Comparison of ENCODE assay signal across 14 cellular contexts in genomic region chr1:6365047-6365446, GRCh38. TPM values are rescaled to one million over a fixed set of nuclear protein-coding genes. Genes with fewer than 3 reads are reported as not detected.
A peak's percentile ranks its signal among the peaks of the same experiment; 100 is the strongest.
DNase-seq lines count a peak whose midpoint lies in the region; ATAC-seq and TF ChIP-seq lines count a peak whose summit lies in the region.
"Had no signal": no experiment of that assay in that cellular context is flagged by ENCODE, and none has a peak within 500 bp of the region (broad histone marks: within the 10 kb centered on the region; RNA-seq: fewer than 3 reads in every experiment).

No MANE protein-coding gene starts in this region.

- peak in 8 of 10 experiments; percentile 27 to 73 (median 42) for DNase-seq in CD4-positive, alpha-beta T cell
- peak; percentile 28 for DNase-seq in T follicular helper cell (ENCODE audit: low read depth)
- DNase-seq in activated T-helper 1 cell treated with anti-CD3 and anti-CD28 coated beads, Interleukin-12 subunit alpha, Interleukin-12 subunit beta, Interleukin-2, Interleukin-4 antibody, amounts not matched to agents 30 ng/mL and 10 ng/mL and 1 ng/mL, durations not matched to agents 14 hours and 24 hours and 36 hours (ENCODE audit: low spot score): no peak
- peak; percentile 68 to 76 (median 74) for DNase-seq in immature natural killer cell
- DNase-seq in germinal center (ENCODE audit: low spot score): no peak
- DNase-seq in left cardiac atrium: no peak
- DNase-seq in brain microvascular endothelial cell: no peak
- DNase-seq in occipital lobe (lab: John Stamatoyannopoulos, UW): no peak
- DNase-seq: activated B cell treated with CpG ODN at 0.5 μM for 24 hours, Kasumi-1, RPMI8226 had no signal

- intact Hi-C loops in CD4-positive, alpha-beta T cell (cut with DNase I, micrococcal nuclease): loop anchor here in 1 of 2 experiments (2.0 kb wide), 1 partner anchor 16 kb away; no protein-coding TSS in a partner anchor
- intact Hi-C loops in activated T-helper 1 cell treated with anti-CD3 and anti-CD28 coated beads, Interleukin-12 subunit alpha, Interleukin-12 subunit beta, Interleukin-2, Interleukin-4 antibody, amounts not matched to agents 30 ng/mL and 10 ng/mL and 1 ng/mL, durations not matched to agents 14 hours and 24 hours and 36 hours (cut with micrococcal nuclease): loop anchor here (1.0 kb wide), 1 partner anchor 27 kb away; no protein-coding TSS in a partner anchor
- intact Hi-C loops in left cardiac atrium (cut with DNase I): loop anchor here in 1 of 2 donors (5.0 kb wide), 1 partner anchor 37 kb away; no protein-coding TSS in a partner anchor

- in situ Hi-C loops in brain microvascular endothelial cell (cut with HindIII; ENCODE audit: low pct_ligation_motif_present, low sequenced_read_pairs): no loop called here

- peaks cover 4% of the 10 kb centered on the region for H3K36me3 Mint-ChIP-seq in CD4-positive, alpha-beta T cell (ENCODE audit: low read depth)
- H3K36me3 Mint-ChIP-seq in activated T-helper 1 cell treated with anti-CD3 and anti-CD28 coated beads, Interleukin-12 subunit alpha, Interleukin-12 subunit beta, Interleukin-2, Interleukin-4 antibody, amounts not matched to agents 30 ng/mL and 10 ng/mL and 1 ng/mL, durations not matched to agents 14 hours and 24 hours and 36 hours (ENCODE audit: low read depth): peaks cover 4% of the 10 kb centered on the region
- H3K36me3 Mint-ChIP-seq in immature natural killer cell: no peaks in the 10 kb centered on the region

- H3K9me3 ChIP-seq in CD4-positive, alpha-beta T cell (ENCODE audit: control insufficient read depth, low read length): no peaks in the 10 kb centered on the region

- CTCF ChIA-PET in CD4-positive, alpha-beta T cell (lab: Charles Lee): no interaction called here

- no peaks in the 10 kb centered on the region for H3K9me3 Mint-ChIP-seq in CD4-positive, alpha-beta T cell
- no peaks in the 10 kb centered on the region for H3K9me3 Mint-ChIP-seq in activated T-helper 1 cell treated with anti-CD3 and anti-CD28 coated beads, Interleukin-12 subunit alpha, Interleukin-12 subunit beta, Interleukin-2, Interleukin-4 antibody, amounts not matched to agents 30 ng/mL and 10 ng/mL and 1 ng/mL, durations not matched to agents 14 hours and 24 hours and 36 hours
- no peaks in the 10 kb centered on the region for H3K9me3 Mint-ChIP-seq in immature natural killer cell
- H3K9me3 Mint-ChIP-seq: activated B cell treated with CpG ODN at 0.5 μM for 24 hours had no signal

- H3K27ac ChIP-seq in CD4-positive, alpha-beta T cell (ENCODE audit: low read depth, low read length): no peak overlapping the region
- H3K27ac ChIP-seq in brain microvascular endothelial cell: no peak overlapping the region

- POLR2A ChIA-PET in CD4-positive, alpha-beta T cell (lab: Charles Lee): no interaction called here

- no peak for TF ChIP-seq CTCF in CD4-positive, alpha-beta T cell (IDR thresholded peaks at IDR 0.05)
- TF ChIP-seq CTCF in brain microvascular endothelial cell (IDR thresholded peaks at IDR 0.05; ENCODE audit: low read depth, low read length, missing control alignments): no peak

- H3K4me3 ChIP-seq in brain microvascular endothelial cell (ENCODE audit: low read depth, low read length): no peak overlapping the region

- peak overlapping the region; percentile 78 for H3K4me3 Mint-ChIP-seq in CD4-positive, alpha-beta T cell
- no peak overlapping the region for H3K4me3 Mint-ChIP-seq in activated T-helper 1 cell treated with anti-CD3 and anti-CD28 coated beads, Interleukin-12 subunit alpha, Interleukin-12 subunit beta, Interleukin-2, Interleukin-4 antibody, amounts not matched to agents 30 ng/mL and 10 ng/mL and 1 ng/mL, durations not matched to agents 14 hours and 24 hours and 36 hours
- H3K4me3 Mint-ChIP-seq in immature natural killer cell: peak overlapping the region in 4 of 5 donors; percentile 25 to 77 (median 46)
- H3K4me3 Mint-ChIP-seq: activated B cell treated with CpG ODN at 0.5 μM for 24 hours, brain had no signal

- ATAC-seq in CD4-positive, alpha-beta T cell (ENCODE audit: poor library complexity): peak; percentile 97
- no peak for ATAC-seq in left cardiac atrium

- no peaks in the 10 kb centered on the region for H3K27me3 ChIP-seq in CD4-positive, alpha-beta T cell (ENCODE audit: control insufficient read depth, insufficient read depth, low read length)
- no peaks in the 10 kb centered on the region for H3K27me3 ChIP-seq in brain microvascular endothelial cell (replicated peaks)

- peak overlapping the region; percentile 88 for H3K27ac Mint-ChIP-seq in CD4-positive, alpha-beta T cell
- peak overlapping the region; percentile 49 for H3K27ac Mint-ChIP-seq in activated T-helper 1 cell treated with anti-CD3 and anti-CD28 coated beads, Interleukin-12 subunit alpha, Interleukin-12 subunit beta, Interleukin-2, Interleukin-4 antibody, amounts not matched to agents 30 ng/mL and 10 ng/mL and 1 ng/mL, durations not matched to agents 14 hours and 24 hours and 36 hours
- H3K27ac Mint-ChIP-seq in immature natural killer cell: peak overlapping the region; percentile 63 to 91 (median 84)
- H3K27ac Mint-ChIP-seq: activated B cell treated with CpG ODN at 0.5 μM for 24 hours, brain had no signal

- peaks cover 39% of the 10 kb centered on the region for H3K4me1 Mint-ChIP-seq in CD4-positive, alpha-beta T cell (ENCODE audit: low read depth)
- H3K4me1 Mint-ChIP-seq in activated T-helper 1 cell treated with anti-CD3 and anti-CD28 coated beads, Interleukin-12 subunit alpha, Interleukin-12 subunit beta, Interleukin-2, Interleukin-4 antibody, amounts not matched to agents 30 ng/mL and 10 ng/mL and 1 ng/mL, durations not matched to agents 14 hours and 24 hours and 36 hours (ENCODE audit: low read depth): peaks cover 29% of the 10 kb centered on the region
- peaks cover 35 to 37% of the 10 kb centered on the region in 2 donors for H3K4me1 Mint-ChIP-seq in immature natural killer cell

- no peaks in the 10 kb centered on the region for H3K27me3 Mint-ChIP-seq in CD4-positive, alpha-beta T cell
- H3K27me3 Mint-ChIP-seq in activated T-helper 1 cell treated with anti-CD3 and anti-CD28 coated beads, Interleukin-12 subunit alpha, Interleukin-12 subunit beta, Interleukin-2, Interleukin-4 antibody, amounts not matched to agents 30 ng/mL and 10 ng/mL and 1 ng/mL, durations not matched to agents 14 hours and 24 hours and 36 hours (ENCODE audit: insufficient read depth): no peaks in the 10 kb centered on the region
- H3K27me3 Mint-ChIP-seq in immature natural killer cell (ENCODE audit: low read depth in 3 of 3): peaks cover 3 to 10% (median 6%) of the 10 kb centered on the region in 3 donors
- H3K27me3 Mint-ChIP-seq: activated B cell treated with CpG ODN at 0.5 μM for 24 hours, brain had no signal

- H3K36me3 ChIP-seq in brain microvascular endothelial cell (replicated peaks): no peaks in the 10 kb centered on the region

RNA-seq across cellular contexts. Expression of gene ACOT7, which starts 28.5 kb away (rescaled TPM):
- total RNA-seq in CD4-positive, alpha-beta T cell: 1 to 10 TPM; 5.3 to 5.4 TPM
- 124 and 126 TPM in 2 replicates for total RNA-seq in activated T-helper 1 cell treated with anti-CD3 and anti-CD28 coated beads, Interleukin-12 subunit alpha, Interleukin-12 subunit beta, Interleukin-2, Interleukin-4 antibody, amounts not matched to agents 30 ng/mL and 10 ng/mL and 1 ng/mL, durations not matched to agents 14 hours and 24 hours and 36 hours
- polyA plus RNA-seq in immature natural killer cell: 10 to 100 TPM; 26.7 to 31.2 (median 28.9) TPM
- total RNA-seq in left cardiac atrium: 10 to 100 TPM in 1 of 2 donors, 1 to 10 TPM in 1; 9.9 to 12.9 TPM
- total RNA-seq in occipital lobe: 27.0 TPM

RNA-seq across cellular contexts. Expression of gene HES2, which starts 54.7 kb away (rescaled TPM):
- total RNA-seq in CD4-positive, alpha-beta T cell: not detected
- 0.27 and 0.29 TPM in 2 replicates for total RNA-seq in activated T-helper 1 cell treated with anti-CD3 and anti-CD28 coated beads, Interleukin-12 subunit alpha, Interleukin-12 subunit beta, Interleukin-2, Interleukin-4 antibody, amounts not matched to agents 30 ng/mL and 10 ng/mL and 1 ng/mL, durations not matched to agents 14 hours and 24 hours and 36 hours
- polyA plus RNA-seq in immature natural killer cell: not detected
- under 1 TPM in 1 of 2 donors, not detected in 1; 0.37 TPM for total RNA-seq in left cardiac atrium
- 0.16 TPM for total RNA-seq in occipital lobe
- total RNA-seq: activated B cell treated with CpG ODN at 0.5 μM for 24 hours, Daoy, mononuclear cell had no signal

RNA-seq across cellular contexts. Expression of gene ESPN, which starts 59.5 kb away (rescaled TPM):
- 1 to 10 TPM; 2.0 to 3.9 TPM for total RNA-seq in CD4-positive, alpha-beta T cell
- 1.2 and 1.8 TPM in 2 replicates for total RNA-seq in activated T-helper 1 cell treated with anti-CD3 and anti-CD28 coated beads, Interleukin-12 subunit alpha, Interleukin-12 subunit beta, Interleukin-2, Interleukin-4 antibody, amounts not matched to agents 30 ng/mL and 10 ng/mL and 1 ng/mL, durations not matched to agents 14 hours and 24 hours and 36 hours
- not detected for polyA plus RNA-seq in immature natural killer cell
- total RNA-seq in left cardiac atrium: under 1 TPM; 0.42 to 0.44 TPM
- total RNA-seq in occipital lobe: not detected
- total RNA-seq: Daoy had no signal

Comparison
In these comparisons a context has a peak if more than half of its experiments do, and no peak if none do; other contexts are left out.
1. DNase-seq: peak in CD4-positive, alpha-beta T cell (8 of 10), T follicular helper cell (single experiment) and immature natural killer cell (3 of 3); none in activated T-helper 1 cell treated with anti-CD3 and anti-CD28 coated beads, Interleukin-12 subunit alpha, Interleukin-12 subunit beta, Interleukin-2, Interleukin-4 antibody, amounts not matched to agents 30 ng/mL and 10 ng/mL and 1 ng/mL, durations not matched to agents 14 hours and 24 hours and 36 hours (single experiment), germinal center (single experiment), left cardiac atrium (single experiment), brain microvascular endothelial cell (single experiment) and occipital lobe (single experiment).
2. Peak in every context shown above with its lines, with median percentiles within 50 percentile points of each other: H3K27ac Mint-ChIP-seq.